In genomic region chr16:78483124-78483992, GRCh38 we compare ENCODE assay signal across 20 cellular contexts.
A peak's percentile ranks its signal among the peaks of the same experiment; 100 is the strongest.
DNase-seq lines count a peak whose midpoint lies in the region; ATAC-seq and TF ChIP-seq lines count a peak whose summit lies in the region.
"Had no signal": no experiment of that assay in that cellular context is flagged by ENCODE, and none has a peak within 500 bp of the region (broad histone marks: within the 10 kb centered on the region; RNA-seq: fewer than 3 reads in every experiment).

No MANE protein-coding gene starts in this region.

- H3K27me3 Mint-ChIP-seq in nephron progenitor cell (ENCODE audit: low read depth, poor library complexity) = peaks cover 4% of the 10 kb centered on the region
- H3K27me3 Mint-ChIP-seq: CD4-positive, alpha-beta T cell had no signal

- H3K27ac Mint-ChIP-seq in nephron progenitor cell = no peak overlapping the region
- H3K27ac Mint-ChIP-seq: CD4-positive, alpha-beta T cell; GM23338 had no signal

- H3K36me3 Mint-ChIP-seq in nephron progenitor cell (ENCODE audit: low read depth) = peaks cover 16% of the 10 kb centered on the region

- H3K9me3 Mint-ChIP-seq in nephron progenitor cell = peaks cover 19% of the 10 kb centered on the region
- H3K9me3 Mint-ChIP-seq: CD4-positive, alpha-beta T cell; GM23338 had no signal

- TF ChIP-seq POLR2A in NB4 (IDR thresholded peaks at IDR 0.05; ENCODE audit: extremely low read depth, insufficient read length) = no peak

- CTCF ChIA-PET in HEK293T (lab: Yijun Ruan, JAX) = no interaction called here

- H3K4me3 Mint-ChIP-seq in nephron progenitor cell = no peak overlapping the region
- H3K4me3 Mint-ChIP-seq: CD4-positive, alpha-beta T cell; GM23338 had no signal

- DNase-seq in HEK293T (ENCODE audit: extremely low spot score) = peak; percentile 26
- DNase-seq in NB4 (ENCODE audit: low read depth) = peak; percentile 9
- peak; percentile 37 for DNase-seq in SK-N-DZ (ENCODE audit: low spot score)
- peak; percentile 28 for DNase-seq in nephron progenitor cell
- DNase-seq in activated naive CD4-positive, alpha-beta T cell treated with Interleukin-2 at 50 U/mL for 16 hours = no peak
- no peak for DNase-seq in NCI-H1436 (lab: John Stamatoyannopoulos, UW)
- DNase-seq: CD4-positive, alpha-beta T cell; HCEC 1CT; KBM-7; NCI-H1048; NCI-H1694; NCI-H2081 treated with DMSO at 0.1 percent for 48 hours; NCI-H510A treated with DMSO at 0.1 percent for 48 hours; NCI-H774; Right ventricle myocardium superior had no signal

- TF ChIP-seq CTCF in NB4 (IDR thresholded peaks at IDR 0.05; ENCODE audit: low read depth, low read length) (no peak), nephron progenitor cell (IDR thresholded peaks at IDR 0.05) (no peak)

- POLR2A ChIA-PET in HEK293T (lab: Yijun Ruan, JAX) = no interaction called here

- H3K4me3 ChIP-seq in NB4 (ENCODE audit: low read depth, low read length) = no peak overlapping the region
- H3K4me3 ChIP-seq: A549, GM12878, GM23338, SK-N-MC had no signal

- H3K4me1 Mint-ChIP-seq in nephron progenitor cell = peaks cover 59% of the 10 kb centered on the region

- no peak for ATAC-seq in HG03280 (IDR thresholded peaks at IDR 0.05; ENCODE audit: unreplicated experiment)
- ATAC-seq: A549, GM12878, GM23338 had no signal

TF ChIP-seq in HEK293T, 16 proteins besides CTCF, POLR2A, EP300 and RAD21:
- TF ChIP-seq LEF1 (IDR thresholded peaks at IDR 0.05; ENCODE audit: borderline replicate concordance) (no peak), SP1 (IDR thresholded peaks at IDR 0.05) (no peak), HDGF (IDR thresholded peaks at IDR 0.05; ENCODE audit: borderline replicate concordance) (no peak), CTBP1 (IDR thresholded peaks at IDR 0.05; ENCODE audit: borderline replicate concordance) (no peak), FOXA1 (IDR thresholded peaks at IDR 0.05) (no peak), PKNOX1 (IDR thresholded peaks at IDR 0.05) (peak; percentile 66), ARNT (IDR thresholded peaks at IDR 0.05) (no peak), FOXM1 (IDR thresholded peaks at IDR 0.05; ENCODE audit: borderline replicate concordance) (no peak), L3MBTL2 (conservative IDR thresholded peaks at IDR 0.05) (no peak), BHLHE40 (IDR thresholded peaks at IDR 0.05; ENCODE audit: borderline replicate concordance) (no peak), ELF4 (IDR thresholded peaks at IDR 0.05) (no peak), TARDBP (IDR thresholded peaks at IDR 0.05) (no peak), SUZ12 (IDR thresholded peaks at IDR 0.05) (no peak), FOXK2 (IDR thresholded peaks at IDR 0.05) (no peak), NFRKB (IDR thresholded peaks at IDR 0.05) (no peak), ZNF384 (IDR thresholded peaks at IDR 0.05) (0 out of 2 replicates have a peak, but pooled peaks have one; percentile 39)

Comparison
In these comparisons a context has a peak if more than half of its experiments do, and no peak if none do; other contexts are left out.
1. DNase-seq: peak in HEK293T (single experiment), NB4 (single experiment), SK-N-DZ (single experiment) and nephron progenitor cell (single experiment); none in activated naive CD4-positive, alpha-beta T cell treated with Interleukin-2 at 50 U/mL for 16 hours (single experiment) and NCI-H1436 (single experiment).